In the genomic region with DNA sequence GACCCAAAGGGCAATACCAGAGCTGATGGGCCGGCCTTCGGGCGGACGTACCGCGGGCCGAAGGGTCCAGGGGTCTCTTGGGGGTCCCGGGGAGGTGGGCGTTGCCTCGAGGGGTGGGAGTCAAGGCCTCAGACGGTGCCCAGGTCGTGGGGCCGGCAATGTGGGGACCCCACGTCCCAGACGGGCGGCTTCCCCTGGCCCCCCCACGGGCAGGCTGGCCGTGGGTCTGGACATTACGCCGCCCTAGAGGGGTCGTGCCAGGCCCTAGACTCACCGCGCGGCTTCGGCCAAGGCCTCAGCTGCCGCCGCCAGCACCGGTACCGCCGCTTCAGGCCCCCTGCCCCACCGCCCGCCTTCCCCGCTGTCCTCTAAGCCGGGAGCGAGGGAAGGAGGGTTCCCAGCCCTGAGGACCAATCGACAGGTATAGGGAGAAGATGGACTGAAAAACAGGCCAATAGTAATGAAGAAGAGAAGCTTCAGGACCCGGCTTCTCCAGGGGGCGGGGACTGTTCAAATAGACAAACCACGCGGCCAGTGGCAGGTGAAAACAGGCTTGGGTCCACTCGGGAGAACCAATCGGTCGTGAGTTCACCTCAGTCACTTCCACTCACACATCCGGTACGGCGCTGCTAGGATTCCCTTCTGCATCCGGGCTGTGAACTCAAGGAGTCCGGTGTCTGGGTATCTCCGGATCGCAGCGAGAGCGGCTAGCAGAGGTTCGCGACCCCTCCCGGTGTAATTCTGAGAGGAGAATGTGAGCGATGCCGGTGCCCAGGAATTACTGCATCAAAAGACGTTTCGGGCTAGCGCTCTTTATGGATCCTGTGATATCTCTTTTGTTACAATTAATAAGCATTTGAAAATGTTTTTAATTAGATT, we compare ENCODE assay signal across 8 cellular contexts. TPM values are rescaled to one million over a fixed set of nuclear protein-coding genes. Genes with fewer than 3 reads are reported as not detected.
A peak's percentile ranks its signal among the peaks of the same experiment; 100 is the strongest.
DNase-seq lines count a peak whose midpoint lies in the region; ATAC-seq and TF ChIP-seq lines count a peak whose summit lies in the region.

A gene (minus strand): TSS at position 381 of the 879 bp plus-strand sequence. CDS start 3,142 bp downstream, outside the sequence.

- peaks cover 9% of the 10 kb centered on the region for H4K20me1 ChIP-seq in GM23338 (replicated peaks; ENCODE audit: insufficient read depth)

- H3K4me1 ChIP-seq in GM23338 (ENCODE audit: insufficient read depth): peaks cover 10% of the 10 kb centered on the region; the same call in 1 of the 2 replicates

- H3K36me3 ChIP-seq in GM23338 (ENCODE audit: insufficient read depth): peaks cover 23% of the 10 kb centered on the region

- H3K27me3 ChIP-seq in GM23338 (ENCODE audit: insufficient read depth): no peaks in the 10 kb centered on the region

- H3K4me1 Mint-ChIP-seq in GM23338: peaks cover 10% of the 10 kb centered on the region; the same call in 2 of the 3 replicates
- H3K4me1 Mint-ChIP-seq in naive B cell: peaks cover 7 to 26% (median 9%) of the 10 kb centered on the region in 3 donors
- H3K4me1 Mint-ChIP-seq in stimulated activated memory B cell treated with anti-CD40 and anti-IgM and Interleukin-4, amounts not matched to agents 10 μg/mL and 1 μg/mL and 100 μg/mL, for 72 hours: peaks cover 15% of the 10 kb centered on the region

- peaks cover 21% of the 10 kb centered on the region for H3K79me2 ChIP-seq in GM23338 (replicated peaks; ENCODE audit: insufficient read depth)

- H3F3A ChIP-seq in GM23338 (replicated peaks; ENCODE audit: low read depth): 0 out of 2 replicates have a peak, but pooled peaks cover 5% of the 10 kb centered on the region

- peak within 1 kb of the TSS; percentile 94 for H3K4me2 ChIP-seq in GM23338

- H3K27me3 Mint-ChIP-seq in GM23338 (ENCODE audit: insufficient read depth, low read depth, poor library complexity): peaks cover 12% of the 10 kb centered on the region
- H3K27me3 Mint-ChIP-seq in naive B cell: no peaks in the 10 kb centered on the region
- H3K27me3 Mint-ChIP-seq in stimulated activated memory B cell treated with anti-CD40 and anti-IgM and Interleukin-4, amounts not matched to agents 10 μg/mL and 1 μg/mL and 100 μg/mL, for 72 hours: no peaks in the 10 kb centered on the region

- TF ChIP-seq CTCF in GM23338 (conservative IDR thresholded peaks at IDR 0.05; ENCODE audit: low read depth in 2 of 2): no peak; a peak in 1 of 4 replicates

- no peaks in the 10 kb centered on the region for H3K9me3 Mint-ChIP-seq in GM23338
- H3K9me3 Mint-ChIP-seq in naive B cell: no peaks in the 10 kb centered on the region
- H3K9me3 Mint-ChIP-seq in stimulated activated memory B cell treated with anti-CD40 and anti-IgM and Interleukin-4, amounts not matched to agents 10 μg/mL and 1 μg/mL and 100 μg/mL, for 72 hours: no peaks in the 10 kb centered on the region

- H3K27ac ChIP-seq in GM23338 (ENCODE audit: low read depth): peak within 1 kb of the TSS; percentile 78

- H3K27ac Mint-ChIP-seq in GM23338 (peak within 1 kb of the TSS; percentile 89), naive B cell (peak within 1 kb of the TSS; percentile 82 to 95 (median 94))
- H3K27ac Mint-ChIP-seq in stimulated activated memory B cell treated with anti-CD40 and anti-IgM and Interleukin-4, amounts not matched to agents 10 μg/mL and 1 μg/mL and 100 μg/mL, for 72 hours: peak within 1 kb of the TSS; percentile 88

- H3K4me3 Mint-ChIP-seq in GM23338: peak within 1 kb of the TSS; percentile 96
- peak within 1 kb of the TSS; percentile 86 to 98 (median 94) for H3K4me3 Mint-ChIP-seq in naive B cell
- H3K4me3 Mint-ChIP-seq in stimulated activated memory B cell treated with anti-CD40 and anti-IgM and Interleukin-4, amounts not matched to agents 10 μg/mL and 1 μg/mL and 100 μg/mL, for 72 hours: peak within 1 kb of the TSS; percentile 92

- peak within 1 kb of the TSS; percentile 39 for H2AFZ ChIP-seq in GM23338

- H3K9me2 ChIP-seq in GM23338 (ENCODE audit: insufficient read depth): no peaks in the 10 kb centered on the region

- H3K36me3 Mint-ChIP-seq in GM23338 (ENCODE audit: low read depth): peaks cover 23% of the 10 kb centered on the region
- H3K36me3 Mint-ChIP-seq in naive B cell: no peaks in the 10 kb centered on the region
- H3K36me3 Mint-ChIP-seq in stimulated activated memory B cell treated with anti-CD40 and anti-IgM and Interleukin-4, amounts not matched to agents 10 μg/mL and 1 μg/mL and 100 μg/mL, for 72 hours: peaks cover 5% of the 10 kb centered on the region

- peak within 1 kb of the TSS; percentile 87 for H3K4me3 ChIP-seq in GM23338

- DNase-seq in EL (peak; percentile 100), GM23338 (ENCODE audit: low spot score) (peak; percentile 100), LHCN-M2 (ENCODE audit: low read depth) (peak; percentile 100), RPMI8226 (peak; percentile 100), fibroblast of gingiva (ENCODE audit: low read depth) (peak; percentile 100), naive B cell (peak; percentile 98)
- DNase-seq in activated T-helper 1 cell treated with anti-CD3 and anti-CD28 coated beads, Interleukin-2, amount 50 U/mL, for 16 hours (ENCODE audit: low read depth in 1 of 2, low spot score in 1 of 2): peak; percentile 89 to 94

- peak; percentile 98 for ATAC-seq in GM23338
- peak; percentile 95 for ATAC-seq in naive B cell (ENCODE audit: low read depth in 2 of 2)
- peak; percentile 100 for ATAC-seq in stimulated activated memory B cell treated with anti-CD40 and anti-IgM and Interleukin-4, amounts not matched to agents 10 μg/mL and 1 μg/mL and 100 μg/mL, for 72 hours

TF ChIP-seq in GM23338, 12 proteins besides CTCF, POLR2A, EP300 and RAD21 (continues in another document):
- TF ChIP-seq EZH2 (IDR thresholded peaks at IDR 0.05; ENCODE audit: low read depth, unreplicated experiment): no peak
- TF ChIP-seq ZNF114 (CRISPR knock-in tag; IDR thresholded peaks at IDR 0.05): no peak
- TF ChIP-seq POLR2AphosphoS5 (IDR thresholded peaks at IDR 0.05; ENCODE audit: low read depth): peak; percentile 80
- TF ChIP-seq NANOG (IDR thresholded peaks at IDR 0.05; ENCODE audit: borderline replicate concordance): no peak
- TF ChIP-seq, protein P1, sequence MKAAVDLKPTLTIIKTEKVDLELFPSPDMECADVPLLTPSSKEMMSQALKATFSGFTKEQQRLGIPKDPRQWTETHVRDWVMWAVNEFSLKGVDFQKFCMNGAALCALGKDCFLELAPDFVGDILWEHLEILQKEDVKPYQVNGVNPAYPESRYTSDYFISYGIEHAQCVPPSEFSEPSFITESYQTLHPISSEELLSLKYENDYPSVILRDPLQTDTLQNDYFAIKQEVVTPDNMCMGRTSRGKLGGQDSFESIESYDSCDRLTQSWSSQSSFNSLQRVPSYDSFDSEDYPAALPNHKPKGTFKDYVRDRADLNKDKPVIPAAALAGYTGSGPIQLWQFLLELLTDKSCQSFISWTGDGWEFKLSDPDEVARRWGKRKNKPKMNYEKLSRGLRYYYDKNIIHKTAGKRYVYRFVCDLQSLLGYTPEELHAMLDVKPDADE (IDR thresholded peaks at IDR 0.05): peak; percentile 74
- TF ChIP-seq CREB1 (CRISPR knock-in tag; IDR thresholded peaks at IDR 0.05; ENCODE audit: low read depth): peak; percentile 84

RNA-seq across cellular contexts. Expression of the gene that starts here (rescaled TPM):
- 82.1 and 98.0 TPM in 2 replicates for total RNA-seq in GM23338 (2014; rRNA removed; shearing (Covaris generic))
- polyA plus RNA-seq in GM23338 (2016; fragmentation: Nextera tagmentation; extraction: Ambion mirVana): 20.7 and 22.8 TPM in 2 replicates
- total RNA-seq in LHCN-M2 (2014; rRNA removed): 36.3 and 36.4 TPM in 2 replicates
- polyA plus RNA-seq in LHCN-M2 (2012): 18.5 TPM
- 10 to 100 TPM in 1 of 6 donors, 1 to 10 TPM in 4, under 1 TPM in 1; 0.88 to 10.3 (median 4.6) TPM for polyA plus RNA-seq in naive B cell (ENCODE audit: low read depth in 6 of 6)

Comparison
In these comparisons a context has a peak if more than half of its experiments do, and no peak if none do; other contexts are left out.
1. Peak in every context shown above with its lines: DNase-seq, ATAC-seq, H3K4me3 ChIP-seq and H3K27ac ChIP-seq.